ENCODE assay signal across 1 cellular context in genomic region chr4:183099537-183100297, GRCh38.
TF ChIP-seq lines count a peak whose summit lies in the region.

No MANE protein-coding gene starts in this region.

TF ChIP-seq in HepG2, 621 proteins besides CTCF, POLR2A, EP300 and RAD21 (continued from another document and continues in another):
- TF ChIP-seq ZNF800 (CRISPR knock-in tag; IDR thresholded peaks at IDR 0.05) (no peak), BCL6 (CRISPR knock-in tag; IDR thresholded peaks at IDR 0.05) (no peak), GABPA (IDR thresholded peaks at IDR 0.05; ENCODE audit: low read depth, low read length) (no peak), GABPA (CRISPR knock-in tag; IDR thresholded peaks at IDR 0.05; ENCODE audit: low read depth) (no peak), ZNF205 (CRISPR knock-in tag; IDR thresholded peaks at IDR 0.05) (no peak), MZF1 (CRISPR knock-in tag; IDR thresholded peaks at IDR 0.05; ENCODE audit: borderline replicate concordance) (no peak), ZNF329 (CRISPR knock-in tag; IDR thresholded peaks at IDR 0.05; ENCODE audit: low read depth) (no peak), ZNF224 (CRISPR knock-in tag; IDR thresholded peaks at IDR 0.05) (no peak), NR2C2 (CRISPR knock-in tag; IDR thresholded peaks at IDR 0.05; ENCODE audit: borderline replicate concordance) (no peak), HNF4G (IDR thresholded peaks at IDR 0.05; ENCODE audit: borderline replicate concordance, low read depth, low read length) (no peak), HNF4G (CRISPR knock-in tag; IDR thresholded peaks at IDR 0.05; ENCODE audit: borderline replicate concordance, low read depth) (no peak), ADNP (CRISPR knock-in tag; IDR thresholded peaks at IDR 0.05) (no peak), ZNF234 (CRISPR knock-in tag; conservative IDR thresholded peaks at IDR 0.05) (no peak), ZMAT3 (CRISPR knock-in tag; conservative IDR thresholded peaks at IDR 0.05) (0 out of 2 replicates have a peak, but pooled peaks have one; percentile 25), ZNF776 (CRISPR knock-in tag; IDR thresholded peaks at IDR 0.05) (no peak), SALL1 (CRISPR knock-in tag; IDR thresholded peaks at IDR 0.05) (peak; percentile 58; the same call in 1 of the 2 replicates), SMYD3 (CRISPR knock-in tag; IDR thresholded peaks at IDR 0.05) (no peak), MEF2D (CRISPR knock-in tag; IDR thresholded peaks at IDR 0.05) (0 out of 2 replicates have a peak, but pooled peaks have one; percentile 40), TCF7L2 (IDR thresholded peaks at IDR 0.05; ENCODE audit: low read depth, low read length) (no peak), SP2 (CRISPR knock-in tag; IDR thresholded peaks at IDR 0.05) (no peak), ZNF274 (CRISPR knock-in tag; IDR thresholded peaks at IDR 0.05) (peak; percentile 50; the same call in 1 of the 2 replicates), ZNF549 (CRISPR knock-in tag; IDR thresholded peaks at IDR 0.05) (no peak), FOXO1 (CRISPR knock-in tag; IDR thresholded peaks at IDR 0.05) (no peak), ZFP36L1 (CRISPR knock-in tag; IDR thresholded peaks at IDR 0.05) (no peak), GLI4 (CRISPR knock-in tag; IDR thresholded peaks at IDR 0.05; ENCODE audit: borderline replicate concordance) (no peak), ZNF83 (CRISPR knock-in tag; IDR thresholded peaks at IDR 0.05; ENCODE audit: borderline replicate concordance) (no peak), PRMT3 (CRISPR knock-in tag; IDR thresholded peaks at IDR 0.05; ENCODE audit: borderline replicate concordance, low read depth) (no peak), PHF8 (CRISPR knock-in tag; IDR thresholded peaks at IDR 0.05) (peak; percentile 57), THAP11 (CRISPR knock-in tag; IDR thresholded peaks at IDR 0.05) (no peak), ATF7 (IDR thresholded peaks at IDR 0.05) (no peak), ATF7 (CRISPR knock-in tag; IDR thresholded peaks at IDR 0.05) (no peak), KMT2B (CRISPR knock-in tag; IDR thresholded peaks at IDR 0.05) (no peak), ZGPAT (CRISPR knock-in tag; IDR thresholded peaks at IDR 0.05) (no peak), ZNF260 (CRISPR knock-in tag; IDR thresholded peaks at IDR 0.05; ENCODE audit: borderline replicate concordance, low read depth) (no peak), NFE2 (CRISPR knock-in tag; IDR thresholded peaks at IDR 0.05) (no peak), IRF1 (CRISPR knock-in tag; IDR thresholded peaks at IDR 0.05; ENCODE audit: low read depth) (no peak), ZNF883 (CRISPR knock-in tag; IDR thresholded peaks at IDR 0.05; ENCODE audit: not compliant biosample characterization) (no peak), ZNF143 (CRISPR knock-in tag; IDR thresholded peaks at IDR 0.05) (no peak)
- TF ChIP-seq, protein P1, sequence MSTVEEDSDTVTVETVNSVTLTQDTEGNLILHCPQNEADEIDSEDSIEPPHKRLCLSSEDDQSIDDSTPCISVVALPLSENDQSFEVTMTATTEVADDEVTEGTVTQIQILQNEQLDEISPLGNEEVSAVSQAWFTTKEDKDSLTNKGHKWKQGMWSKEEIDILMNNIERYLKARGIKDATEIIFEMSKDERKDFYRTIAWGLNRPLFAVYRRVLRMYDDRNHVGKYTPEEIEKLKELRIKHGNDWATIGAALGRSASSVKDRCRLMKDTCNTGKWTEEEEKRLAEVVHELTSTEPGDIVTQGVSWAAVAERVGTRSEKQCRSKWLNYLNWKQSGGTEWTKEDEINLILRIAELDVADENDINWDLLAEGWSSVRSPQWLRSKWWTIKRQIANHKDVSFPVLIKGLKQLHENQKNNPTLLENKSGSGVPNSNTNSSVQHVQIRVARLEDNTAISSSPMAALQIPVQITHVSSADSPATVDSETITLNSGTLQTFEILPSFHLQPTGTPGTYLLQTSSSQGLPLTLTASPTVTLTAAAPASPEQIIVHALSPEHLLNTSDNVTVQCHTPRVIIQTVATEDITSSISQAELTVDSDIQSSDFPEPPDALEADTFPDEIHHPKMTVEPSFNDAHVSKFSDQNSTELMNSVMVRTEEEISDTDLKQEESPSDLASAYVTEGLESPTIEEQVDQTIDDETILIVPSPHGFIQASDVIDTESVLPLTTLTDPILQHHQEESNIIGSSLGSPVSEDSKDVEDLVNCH (CRISPR knock-in tag; IDR thresholded peaks at IDR 0.05): no peak
- TF ChIP-seq, protein P2, sequence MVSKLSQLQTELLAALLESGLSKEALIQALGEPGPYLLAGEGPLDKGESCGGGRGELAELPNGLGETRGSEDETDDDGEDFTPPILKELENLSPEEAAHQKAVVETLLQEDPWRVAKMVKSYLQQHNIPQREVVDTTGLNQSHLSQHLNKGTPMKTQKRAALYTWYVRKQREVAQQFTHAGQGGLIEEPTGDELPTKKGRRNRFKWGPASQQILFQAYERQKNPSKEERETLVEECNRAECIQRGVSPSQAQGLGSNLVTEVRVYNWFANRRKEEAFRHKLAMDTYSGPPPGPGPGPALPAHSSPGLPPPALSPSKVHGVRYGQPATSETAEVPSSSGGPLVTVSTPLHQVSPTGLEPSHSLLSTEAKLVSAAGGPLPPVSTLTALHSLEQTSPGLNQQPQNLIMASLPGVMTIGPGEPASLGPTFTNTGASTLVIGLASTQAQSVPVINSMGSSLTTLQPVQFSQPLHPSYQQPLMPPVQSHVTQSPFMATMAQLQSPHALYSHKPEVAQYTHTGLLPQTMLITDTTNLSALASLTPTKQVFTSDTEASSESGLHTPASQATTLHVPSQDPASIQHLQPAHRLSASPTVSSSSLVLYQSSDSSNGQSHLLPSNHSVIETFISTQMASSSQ (IDR thresholded peaks at IDR 0.05; ENCODE audit: low read depth): no peak
- TF ChIP-seq, protein P2 (CRISPR knock-in tag; IDR thresholded peaks at IDR 0.05; ENCODE audit: borderline replicate concordance): no peak
- TF ChIP-seq, protein P3, sequence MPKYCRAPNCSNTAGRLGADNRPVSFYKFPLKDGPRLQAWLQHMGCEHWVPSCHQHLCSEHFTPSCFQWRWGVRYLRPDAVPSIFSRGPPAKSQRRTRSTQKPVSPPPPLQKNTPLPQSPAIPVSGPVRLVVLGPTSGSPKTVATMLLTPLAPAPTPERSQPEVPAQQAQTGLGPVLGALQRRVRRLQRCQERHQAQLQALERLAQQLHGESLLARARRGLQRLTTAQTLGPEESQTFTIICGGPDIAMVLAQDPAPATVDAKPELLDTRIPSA (CRISPR knock-in tag; IDR thresholded peaks at IDR 0.05; ENCODE audit: borderline replicate concordance): no peak
- TF ChIP-seq, protein P4, sequence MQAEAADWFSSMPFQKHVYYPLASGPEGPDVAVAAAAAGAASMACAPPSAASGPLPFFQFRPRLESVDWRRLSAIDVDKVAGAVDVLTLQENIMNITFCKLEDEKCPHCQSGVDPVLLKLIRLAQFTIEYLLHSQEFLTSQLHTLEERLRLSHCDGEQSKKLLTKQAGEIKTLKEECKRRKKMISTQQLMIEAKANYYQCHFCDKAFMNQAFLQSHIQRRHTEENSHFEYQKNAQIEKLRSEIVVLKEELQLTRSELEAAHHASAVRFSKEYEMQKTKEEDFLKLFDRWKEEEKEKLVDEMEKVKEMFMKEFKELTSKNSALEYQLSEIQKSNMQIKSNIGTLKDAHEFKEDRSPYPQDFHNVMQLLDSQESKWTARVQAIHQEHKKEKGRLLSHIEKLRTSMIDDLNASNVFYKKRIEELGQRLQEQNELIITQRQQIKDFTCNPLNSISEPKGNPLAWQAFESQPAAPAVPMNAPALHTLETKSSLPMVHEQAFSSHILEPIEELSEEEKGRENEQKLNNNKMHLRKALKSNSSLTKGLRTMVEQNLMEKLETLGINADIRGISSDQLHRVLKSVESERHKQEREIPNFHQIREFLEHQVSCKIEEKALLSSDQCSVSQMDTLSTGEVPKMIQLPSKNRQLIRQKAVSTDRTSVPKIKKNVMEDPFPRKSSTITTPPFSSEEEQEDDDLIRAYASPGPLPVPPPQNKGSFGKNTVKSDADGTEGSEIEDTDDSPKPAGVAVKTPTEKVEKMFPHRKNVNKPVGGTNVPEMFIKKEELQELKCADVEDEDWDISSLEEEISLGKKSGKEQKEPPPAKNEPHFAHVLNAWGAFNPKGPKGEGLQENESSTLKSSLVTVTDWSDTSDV (CRISPR knock-in tag; IDR thresholded peaks at IDR 0.05): peak; percentile 61; the same call in 1 of the 2 replicates
- TF ChIP-seq, protein P5, sequence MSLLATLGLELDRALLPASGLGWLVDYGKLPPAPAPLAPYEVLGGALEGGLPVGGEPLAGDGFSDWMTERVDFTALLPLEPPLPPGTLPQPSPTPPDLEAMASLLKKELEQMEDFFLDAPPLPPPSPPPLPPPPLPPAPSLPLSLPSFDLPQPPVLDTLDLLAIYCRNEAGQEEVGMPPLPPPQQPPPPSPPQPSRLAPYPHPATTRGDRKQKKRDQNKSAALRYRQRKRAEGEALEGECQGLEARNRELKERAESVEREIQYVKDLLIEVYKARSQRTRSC (CRISPR knock-in tag; IDR thresholded peaks at IDR 0.05; ENCODE audit: low read depth): no peak
- TF ChIP-seq, protein P6, sequence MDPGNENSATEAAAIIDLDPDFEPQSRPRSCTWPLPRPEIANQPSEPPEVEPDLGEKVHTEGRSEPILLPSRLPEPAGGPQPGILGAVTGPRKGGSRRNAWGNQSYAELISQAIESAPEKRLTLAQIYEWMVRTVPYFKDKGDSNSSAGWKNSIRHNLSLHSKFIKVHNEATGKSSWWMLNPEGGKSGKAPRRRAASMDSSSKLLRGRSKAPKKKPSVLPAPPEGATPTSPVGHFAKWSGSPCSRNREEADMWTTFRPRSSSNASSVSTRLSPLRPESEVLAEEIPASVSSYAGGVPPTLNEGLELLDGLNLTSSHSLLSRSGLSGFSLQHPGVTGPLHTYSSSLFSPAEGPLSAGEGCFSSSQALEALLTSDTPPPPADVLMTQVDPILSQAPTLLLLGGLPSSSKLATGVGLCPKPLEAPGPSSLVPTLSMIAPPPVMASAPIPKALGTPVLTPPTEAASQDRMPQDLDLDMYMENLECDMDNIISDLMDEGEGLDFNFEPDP (CRISPR knock-in tag; conservative IDR thresholded peaks at IDR 0.05): no peak
- TF ChIP-seq, protein P7, sequence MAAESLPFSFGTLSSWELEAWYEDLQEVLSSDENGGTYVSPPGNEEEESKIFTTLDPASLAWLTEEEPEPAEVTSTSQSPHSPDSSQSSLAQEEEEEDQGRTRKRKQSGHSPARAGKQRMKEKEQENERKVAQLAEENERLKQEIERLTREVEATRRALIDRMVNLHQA (CRISPR knock-in tag; IDR thresholded peaks at IDR 0.05): no peak
- TF ChIP-seq, protein P8, sequence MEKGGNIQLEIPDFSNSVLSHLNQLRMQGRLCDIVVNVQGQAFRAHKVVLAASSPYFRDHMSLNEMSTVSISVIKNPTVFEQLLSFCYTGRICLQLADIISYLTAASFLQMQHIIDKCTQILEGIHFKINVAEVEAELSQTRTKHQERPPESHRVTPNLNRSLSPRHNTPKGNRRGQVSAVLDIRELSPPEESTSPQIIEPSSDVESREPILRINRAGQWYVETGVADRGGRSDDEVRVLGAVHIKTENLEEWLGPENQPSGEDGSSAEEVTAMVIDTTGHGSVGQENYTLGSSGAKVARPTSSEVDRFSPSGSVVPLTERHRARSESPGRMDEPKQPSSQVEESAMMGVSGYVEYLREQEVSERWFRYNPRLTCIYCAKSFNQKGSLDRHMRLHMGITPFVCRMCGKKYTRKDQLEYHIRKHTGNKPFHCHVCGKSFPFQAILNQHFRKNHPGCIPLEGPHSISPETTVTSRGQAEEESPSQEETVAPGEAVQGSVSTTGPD (CRISPR knock-in tag; IDR thresholded peaks at IDR 0.05): no peak
